9 cellular contexts compared by ENCODE assay signal in genomic region chr20:51541189-51542032, GRCh38. TPM values are rescaled to one million over a fixed set of nuclear protein-coding genes. Genes with fewer than 3 reads are reported as not detected.
A peak's percentile ranks its signal among the peaks of the same experiment; 100 is the strongest.
DNase-seq lines count a peak whose midpoint lies in the region; ATAC-seq, FAIRE-seq and TF ChIP-seq lines count a peak whose summit lies in the region.
"Had no signal": no experiment of that assay in that cellular context is flagged by ENCODE, and none has a peak within 500 bp of the region (broad histone marks: within the 10 kb centered on the region; RNA-seq: fewer than 3 reads in every experiment).

No MANE protein-coding gene starts in this region.

- FAIRE-seq in GM12878 (lab: Jason Lieb, UNC), result peak; percentile 18
- FAIRE-seq: A204.1 had no signal

- peak overlapping the region; percentile 70 for H3K4me2 ChIP-seq in GM12878 (ENCODE audit: control insufficient read depth, insufficient read depth)

- peak; percentile 77 for ATAC-seq in GM12878

- peak; percentile 44 for TF ChIP-seq POLR2A in GM12878 (IDR thresholded peaks at IDR 0.05; ENCODE audit: low read depth, low read length)

- H3K27ac ChIP-seq in GM12878 (ENCODE audit: control insufficient read depth, insufficient read depth), result peak overlapping the region; percentile 82

- H2AFZ ChIP-seq in GM12878 (ENCODE audit: control insufficient read depth, low read depth, low read length), result peak overlapping the region; percentile 37

- no peaks in the 10 kb centered on the region for H3K36me3 ChIP-seq in GM12878 (ENCODE audit: control insufficient read depth in 2 of 2, insufficient read depth in 2 of 2, low read length in 1 of 2)

- POLR2A ChIA-PET in GM12878 (lab: Charles Lee), result interaction anchor here (0.7 to 1.9 kb wide), 6 partner anchors 13 to 141 kb away, joined by 3 to 6 read pairs (median 4); no protein-coding TSS in a partner anchor

- H3K27me3 ChIP-seq in GM12878 (replicated peaks in 1 of 2; ENCODE audit: control insufficient read depth in 2 of 2, insufficient read depth in 2 of 2, low read length in 1 of 2), result no peaks in the 10 kb centered on the region; a peak in 2 of 4 replicates

- H4K20me1 ChIP-seq in GM12878 (ENCODE audit: control insufficient read depth, insufficient read depth), result no peaks in the 10 kb centered on the region

- peak in 1 of 2 experiments; percentile 66; a peak in 2 of 4 replicates for TF ChIP-seq EP300 in GM12878 (IDR thresholded peaks at IDR 0.05; ENCODE audit: borderline replicate concordance in 1 of 2, control insufficient read depth in 1 of 2, low read depth in 2 of 2, low read length in 2 of 2)

- DNase-seq in NCI-H1417 (lab: John Stamatoyannopoulos, UW) (peak; percentile 48 to 58 (median 55)), NCI-H1417 treated with DMSO at 0.1 percent for 48 hours (lab: John Stamatoyannopoulos, UW) (no peak), HUDEP-2 (lab: John Stamatoyannopoulos, UW; ENCODE audit: unreplicated experiment in 76 of 76) (peak in 75 of 76 experiments; percentile 62 to 98 (median 90)), T-helper 9 cell (peak; percentile 75), GM12878 (ENCODE audit: low read depth, low spot score) (no peak), kidney tubule cell (ENCODE audit: low spot score) (peak; percentile 43), RKO (ENCODE audit: low spot score) (no peak)
- peak; percentile 71 for DNase-seq in stimulated activated CD4-positive, alpha-beta T cell treated with anti-CD3 and anti-CD28 coated beads, Interleukin-2, amount 100 ng/mL, for 4 hours (ENCODE audit: low read depth)

- intact Hi-C loops in GM12878 (cut with micrococcal nuclease; ENCODE audit: unreplicated experiment), result loop anchor here (1.0 to 5.0 kb wide), 5 partner anchors 54 to 159 kb away; no protein-coding TSS in a partner anchor

- no peak for TF ChIP-seq RAD21 in GM12878 (IDR thresholded peaks at IDR 0.05; ENCODE audit: insufficient read depth, low read depth, low read length)

- in situ Hi-C loops in GM12878 (cut with MboI), result no loop called here

- SMC1A ChIA-PET in GM12878 (lab: Charles Lee; ENCODE audit: uncharacterized antibody, unreplicated experiment), result interaction anchor here (0.6 to 3.7 kb wide), 13 partner anchors 13 to 156 kb away, joined by 3 to 20 read pairs (median 4); no protein-coding TSS in a partner anchor

- H3K4me1 ChIP-seq in GM12878 (ENCODE audit: control insufficient read depth, insufficient read depth, low read length), result peaks cover 23% of the 10 kb centered on the region

- H3K9ac ChIP-seq in GM12878 (ENCODE audit: control insufficient read depth, insufficient read depth, low read length), result peak overlapping the region; percentile 82

- RAD21 ChIA-PET in GM12878 (lab: Charles Lee; ENCODE audit: unreplicated experiment), result interaction anchor here (0.6 to 4.7 kb wide), 15 partner anchors 10 to 155 kb away, joined by 3 to 22 read pairs (median 3); no protein-coding TSS in a partner anchor

- TF ChIP-seq CTCF in GM12878 (IDR thresholded peaks at IDR 0.05 in 2 of 3, conservative IDR thresholded peaks at IDR 0.05 in 1 of 3; ENCODE audit: control insufficient read depth in 2 of 3, extremely low read depth in 1 of 3, insufficient read depth in 1 of 3, low read depth in 3 of 3, low read length in 3 of 3), result no peak

- H3K79me2 ChIP-seq in GM12878 (ENCODE audit: control insufficient read depth, insufficient read depth, low read length), result peaks cover 38% of the 10 kb centered on the region

- WGBS in GM12878 (ENCODE audit: insufficient coverage, insufficient replicate concordance, low lambda C conversion rate, missing lambda C conversion rate), result 16% methylated on average over 12 of the region's 13 CpGs

- H3K9me3 ChIP-seq in GM12878 (replicated peaks; ENCODE audit: control insufficient read depth, insufficient read depth, low read length), result no peaks in the 10 kb centered on the region; the same call in 2 of the 3 replicates

- BruUV-seq in GM12878 (replicated peaks; lab: Mats Ljungman, UMichigan), result no TSS peak

- CTCF ChIA-PET in GM12878 (lab: Yijun Ruan, JAX), result interaction anchor here (0.7 to 6.9 kb wide), 10 partner anchors 28 to 168 kb away, joined by 3 to 28 read pairs (median 5); no protein-coding TSS in a partner anchor

- H3K4me3 ChIP-seq in GM12878, result peak overlapping the region; percentile 88

TF ChIP-seq in GM12878, 131 proteins besides CTCF, POLR2A, EP300 and RAD21 (continues in another document):
- peak; percentile 16; the same call in 1 of the 2 replicates for TF ChIP-seq RUNX3 (IDR thresholded peaks at IDR 0.05; ENCODE audit: low read length)
- no peak for TF ChIP-seq SMARCA5 (IDR thresholded peaks at IDR 0.05)
- TF ChIP-seq NFXL1 (IDR thresholded peaks at IDR 0.05; ENCODE audit: borderline replicate concordance), result peak; percentile 24; the same call in 1 of the 2 replicates
- TF ChIP-seq RBBP5 (conservative IDR thresholded peaks at IDR 0.05), result no peak
- TF ChIP-seq MXI1 (IDR thresholded peaks at IDR 0.05; ENCODE audit: low read depth, low read length), result peak; percentile 87
- TF ChIP-seq MAX (IDR thresholded peaks at IDR 0.05; ENCODE audit: low read depth, low read length), result peak; percentile 49; the same call in 1 of the 2 replicates
- no peak for TF ChIP-seq ATF2 (IDR thresholded peaks at IDR 0.05; ENCODE audit: low read length)
- TF ChIP-seq TAF1 (IDR thresholded peaks at IDR 0.05; ENCODE audit: borderline replicate concordance, low read depth, low read length), result no peak
- peak; percentile 37; the same call in 1 of the 2 replicates for TF ChIP-seq POLR2AphosphoS5 (IDR thresholded peaks at IDR 0.05; ENCODE audit: low read length)
- TF ChIP-seq SMC3 (IDR thresholded peaks at IDR 0.05; ENCODE audit: borderline replicate concordance, low read length), result no peak
- TF ChIP-seq NR2C2 (IDR thresholded peaks at IDR 0.05; ENCODE audit: borderline replicate concordance, control insufficient read depth, insufficient read length, low read depth), result no peak
- peak; percentile 51; the same call in 1 of the 2 replicates for TF ChIP-seq IKZF1 (conservative IDR thresholded peaks at IDR 0.05)
- no peak for TF ChIP-seq EED (IDR thresholded peaks at IDR 0.05; ENCODE audit: low read depth)
- no peak for TF ChIP-seq SKIL (IDR thresholded peaks at IDR 0.05; ENCODE audit: low read depth, poor library complexity, severe bottlenecking)
- no peak for TF ChIP-seq KDM1A (IDR thresholded peaks at IDR 0.05; ENCODE audit: borderline replicate concordance)
- TF ChIP-seq TCF3 (IDR thresholded peaks at IDR 0.05; ENCODE audit: borderline replicate concordance, insufficient read depth, low read depth, low read length), result no peak

RNA-seq across cellular contexts. Expression of gene NFATC2, which starts 1.1 kb away (rescaled TPM):
- total RNA-seq in GM12878 (2013; cell fraction: nucleolus; rRNA removed), result 24.0 and 24.8 TPM in 2 replicates
- total RNA-seq in GM12878 (2014; rRNA removed) (5.1 TPM in 2 replicates), GM12878 (2014; rRNA removed; fragmentation: Illumina TruSeq; extraction: Trizol) (3.7 and 4.3 TPM in 2 replicates), GM12878 (2021) (17.5 and 20.0 TPM in 2 replicates)
- polyA plus RNA-seq in GM12878 (2011; ENCODE audit: low read depth), result 4.4 TPM
- polyA plus RNA-seq in GM12878 (2011; rRNA removed) (7.6 and 7.9 TPM in 2 replicates), GM12878 (2014; fragmentation: Illumina TruSeq; extraction: Trizol) (12.3 and 12.7 TPM in 2 replicates), GM12878 (2014; fragmentation: Nextera tagmentation; extraction: Ambion mirVana) (1 to 10 TPM; 3.3 to 7.3 TPM), GM12878 (2014; rRNA removed) (5.6 and 6.8 TPM in 2 replicates), GM12878 (2016; fragmentation: Nextera tagmentation; extraction: Ambion mirVana) (1 to 10 TPM; 7.3 to 7.7 TPM)
- polyA plus RNA-seq in GM12878 (2011; cell fraction: cytosol; rRNA removed), result 5.2 and 9.2 TPM in 2 replicates
- polyA plus RNA-seq in GM12878 (2011; cell fraction: nucleus; rRNA removed), result 15.6 and 22.7 TPM in 2 replicates
- polyA plus RNA-seq in GM12878 (2012), result 5.3 and 9.1 TPM in 2 replicates
- polyA minus RNA-seq in GM12878 (2011; rRNA and poly(A)+ RNA removed), result 12.2 and 12.7 TPM in 2 replicates
- polyA minus RNA-seq in GM12878 (2011; cell fraction: cytosol; rRNA and poly(A)+ RNA removed), result 11.8 and 12.8 TPM in 2 replicates
- polyA minus RNA-seq in GM12878 (2011; cell fraction: nucleus; rRNA and poly(A)+ RNA removed), result 10.2 and 22.1 TPM in 2 replicates

Comparison
In these comparisons a context has a peak if more than half of its experiments do, and no peak if none do; other contexts are left out.
1. DNase-seq: peak in NCI-H1417 (3 of 3), HUDEP-2 (75 of 76), T-helper 9 cell (single experiment), kidney tubule cell (single experiment) and stimulated activated CD4-positive, alpha-beta T cell treated with anti-CD3 and anti-CD28 coated beads, Interleukin-2, amount 100 ng/mL, for 4 hours (single experiment); none in NCI-H1417 treated with DMSO at 0.1 percent for 48 hours (single experiment), GM12878 (single experiment) and RKO (single experiment).